Comparison of ENCODE assay signal across 20 cellular contexts in the genomic region with DNA sequence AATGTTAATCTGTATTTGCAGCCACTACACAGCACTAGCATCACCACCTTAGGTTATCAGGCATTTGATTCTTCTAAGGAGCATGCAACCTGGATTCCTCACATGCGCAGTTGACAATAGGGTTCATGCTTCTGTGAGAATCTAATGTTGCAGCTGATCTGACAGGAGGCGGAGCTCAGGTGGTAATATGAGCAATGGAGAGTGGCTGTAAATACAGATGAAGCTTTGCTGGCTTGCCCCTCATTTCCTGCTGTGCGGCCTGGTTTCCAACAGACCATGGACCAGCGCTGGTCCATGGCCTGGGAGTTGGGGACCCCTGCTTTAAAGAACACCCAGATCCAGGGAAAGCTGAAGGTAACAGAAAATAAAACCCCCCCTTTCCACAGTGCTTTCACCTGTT. TPM values are rescaled to one million over a fixed set of nuclear protein-coding genes. Genes with fewer than 3 reads are reported as not detected.
DNase-seq lines count a peak whose midpoint lies in the region; ATAC-seq, FAIRE-seq and TF ChIP-seq lines count a peak whose summit lies in the region.
"Had no signal": no experiment of that assay in that cellular context is flagged by ENCODE, and none has a peak within 500 bp of the region (broad histone marks: within the 10 kb centered on the region; RNA-seq: fewer than 3 reads in every experiment).

No MANE protein-coding gene starts in this region.

- no peak overlapping the region for H2AK9ac ChIP-seq in IMR-90 (replicated peaks; ENCODE audit: low read depth, low read length, poor library complexity)

- H3K4me3 ChIP-seq in IMR-90 (ENCODE audit: insufficient read depth, low read depth, low read length) (no peak overlapping the region), bronchial epithelial cell (ENCODE audit: low read depth, low read length) (no peak overlapping the region), sigmoid colon (no peak overlapping the region)
- H3K4me3 ChIP-seq: GM23248 had no signal

- H3K4me2 ChIP-seq in IMR-90 (ENCODE audit: low read depth, low read length), result no peak overlapping the region

- FAIRE-seq in bronchial epithelial cell (lab: Jason Lieb, UNC), result peak; percentile 52
- FAIRE-seq in urothelium cell line (lab: Jason Lieb, UNC), result peak; percentile 20
- FAIRE-seq: GM12891, GM18507, H1 had no signal

- H3K79me1 ChIP-seq in IMR-90 (ENCODE audit: low read depth in 1 of 2, low read length in 2 of 2), result 0 out of 4 replicates have a peak, but pooled peaks cover 0 to 3% of the 10 kb centered on the region in 2 experiments

- DNase-seq in NCI-H510A treated with DMSO at 0.1 percent for 48 hours (lab: John Stamatoyannopoulos, UW) (peak; percentile 2), NCI-H510A (lab: John Stamatoyannopoulos, UW) (no peak), IMR-90 (no peak), bronchial epithelial cell (ENCODE audit: low read depth) (no peak), urothelium cell line (ENCODE audit: low spot score) (no peak), DMS79 (lab: John Stamatoyannopoulos, UW) (no peak), sigmoid colon (no peak)
- no peak for DNase-seq in activated CD4-positive, alpha-beta T cell treated with anti-CD3 and anti-CD28 coated beads, Interleukin-2, amount 50 U/mL, for 1 hour
- DNase-seq: C1 segment of cervical spinal cord; Calu3; CD4-positive, alpha-beta memory T cell; COR-L47; DMS79 treated with DMSO at 0.1 percent for 48 hours; GF-D8; GM23248; H7; HCEC 1CT had no signal

- intact Hi-C loops in IMR-90 (cut with micrococcal nuclease) (no loop called here), sigmoid colon (cut with DNase I) (no loop called here)

- no peak overlapping the region for H2BK5ac ChIP-seq in IMR-90 (ENCODE audit: low read depth, low read length, poor library complexity, severe bottlenecking)

- H2AFZ ChIP-seq in IMR-90 (replicated peaks; ENCODE audit: low read length, poor library complexity), result no peak overlapping the region

- no peak overlapping the region; the same call in 1 of the 2 replicates for H2AK5ac ChIP-seq in IMR-90 (ENCODE audit: low read depth, low read length)

- no peak for TF ChIP-seq RAD21 in IMR-90 (IDR thresholded peaks at IDR 0.05; ENCODE audit: low read length)

- dilution Hi-C loops in IMR-90 (cut with HindIII; ENCODE audit: low sequenced_read_pairs, unreplicated experiment), result no loop called here

- peak overlapping the region; percentile 27; the same call in 1 of the 2 replicates for H2BK120ac ChIP-seq in IMR-90 (ENCODE audit: low read depth, low read length)

- CTCF ChIA-PET in IMR-90 (lab: Yijun Ruan, JAX), result no interaction called here

- H3K23ac ChIP-seq in IMR-90 (ENCODE audit: low read depth, low read length), result no peak overlapping the region

- H3K27ac ChIP-seq in IMR-90 (ENCODE audit: insufficient read depth, low read length), result no peak overlapping the region
- H3K27ac ChIP-seq in sigmoid colon, result no peak overlapping the region
- H3K27ac ChIP-seq: GM23248 had no signal

- 0 out of 2 replicates have a peak overlapping the region, but pooled peaks have one; percentile 39 for H3K14ac ChIP-seq in IMR-90 (replicated peaks; ENCODE audit: low read depth, low read length)

- H3K56ac ChIP-seq in IMR-90 (ENCODE audit: extremely low read depth, insufficient read depth, low read length), result no peak overlapping the region

- no peak overlapping the region for H3K4ac ChIP-seq in IMR-90 (ENCODE audit: low read depth, low read length)

- TF ChIP-seq CTCF in IMR-90 (conservative IDR thresholded peaks at IDR 0.05; ENCODE audit: low read depth, low read length) (no peak), bronchial epithelial cell (IDR thresholded peaks at IDR 0.05; ENCODE audit: insufficient read depth, low read length, severe bottlenecking) (no peak), sigmoid colon (IDR thresholded peaks at IDR 0.05) (no peak)

- H4K8ac ChIP-seq in IMR-90 (ENCODE audit: low read depth in 2 of 2, low read length in 2 of 2), result no peak overlapping the region

- WGBS in IMR-90 (ENCODE audit: extremely low coverage in 2 of 2, insufficient read length in 1 of 2), 2 experiments, result 100% methylated on average over 1 of the region's 4 CpGs; no CpG with 5 or more reads in 1 of the 2 experiments
- 97 to 99% methylated on average over 4 of the region's 4 CpGs for WGBS in sigmoid colon, 2 donors

- H3K36me3 ChIP-seq in IMR-90 (ENCODE audit: control insufficient read depth, insufficient read depth, low read length) (no peaks in the 10 kb centered on the region), bronchial epithelial cell (ENCODE audit: control insufficient read depth, insufficient read depth, low read length) (no peaks in the 10 kb centered on the region), sigmoid colon (no peaks in the 10 kb centered on the region)

- H3K27me3 ChIP-seq in IMR-90 (ENCODE audit: control insufficient read depth, insufficient read depth, low read length), result no peaks in the 10 kb centered on the region
- no peaks in the 10 kb centered on the region for H3K27me3 ChIP-seq in bronchial epithelial cell (ENCODE audit: control insufficient read depth, insufficient read depth, low read length)
- H3K27me3 ChIP-seq in sigmoid colon, result no peaks in the 10 kb centered on the region

- ATAC-seq in IMR-90 (ENCODE audit: low read depth), result no peak

- H4K20me1 ChIP-seq in IMR-90 (ENCODE audit: insufficient read depth, low read length), result no peaks in the 10 kb centered on the region

- peaks cover 14% of the 10 kb centered on the region for H3K9me1 ChIP-seq in IMR-90 (ENCODE audit: insufficient read depth, low read length)

- H3K18ac ChIP-seq in IMR-90 (ENCODE audit: low read depth, low read length), result peak overlapping the region; percentile 20; the same call in 1 of the 2 replicates

- H3K9me3 ChIP-seq in IMR-90 (ENCODE audit: control insufficient read depth, insufficient read depth, low read length) (no peaks in the 10 kb centered on the region), sigmoid colon (no peaks in the 10 kb centered on the region)

- H3K9ac ChIP-seq in IMR-90 (ENCODE audit: low read depth, low read length), result no peak overlapping the region
- H3K9ac ChIP-seq: GM23248 had no signal

- no TSS peak for BruUV-seq in IMR-90 (replicated peaks; lab: Mats Ljungman, UMichigan)

- in situ Hi-C loops in IMR-90 (cut with MboI; ENCODE audit: low sequenced_read_pairs), result loop anchor here (5.0 kb wide), 1 partner anchor 366 kb away; no protein-coding TSS in a partner anchor

- H2BK20ac ChIP-seq in IMR-90 (ENCODE audit: low read depth, low read length), result no peak overlapping the region

- no peak overlapping the region for H2BK15ac ChIP-seq in IMR-90 (ENCODE audit: low read depth, low read length)

- H4K5ac ChIP-seq in IMR-90 (ENCODE audit: low read depth, low read length), result no peak overlapping the region

- TF ChIP-seq POLR2A in IMR-90 (IDR thresholded peaks at IDR 0.05; ENCODE audit: low read depth, low read length) (no peak), sigmoid colon (IDR thresholded peaks at IDR 0.05) (no peak)

- H4K91ac ChIP-seq in IMR-90 (ENCODE audit: insufficient read depth, low read depth, low read length), result no peak overlapping the region

- TF ChIP-seq EP300 in sigmoid colon (IDR thresholded peaks at IDR 0.05), result no peak

- peaks cover 12% of the 10 kb centered on the region for H3K4me1 ChIP-seq in IMR-90 (ENCODE audit: control insufficient read depth, insufficient read depth, low read length)
- peaks cover 0 to 23% (median 16%) of the 10 kb centered on the region in 4 donors for H3K4me1 ChIP-seq in sigmoid colon

- POLR2A ChIA-PET in IMR-90 (lab: Charles Lee; ENCODE audit: unreplicated experiment), result no interaction called here

TF ChIP-seq in IMR-90, 13 proteins besides CTCF, POLR2A, EP300 and RAD21:
- no peak for TF ChIP-seq MAFK (IDR thresholded peaks at IDR 0.05; ENCODE audit: low read depth, low read length)
- TF ChIP-seq CHD1 (IDR thresholded peaks at IDR 0.05; ENCODE audit: low read depth, low read length), result no peak
- TF ChIP-seq, protein P1, sequence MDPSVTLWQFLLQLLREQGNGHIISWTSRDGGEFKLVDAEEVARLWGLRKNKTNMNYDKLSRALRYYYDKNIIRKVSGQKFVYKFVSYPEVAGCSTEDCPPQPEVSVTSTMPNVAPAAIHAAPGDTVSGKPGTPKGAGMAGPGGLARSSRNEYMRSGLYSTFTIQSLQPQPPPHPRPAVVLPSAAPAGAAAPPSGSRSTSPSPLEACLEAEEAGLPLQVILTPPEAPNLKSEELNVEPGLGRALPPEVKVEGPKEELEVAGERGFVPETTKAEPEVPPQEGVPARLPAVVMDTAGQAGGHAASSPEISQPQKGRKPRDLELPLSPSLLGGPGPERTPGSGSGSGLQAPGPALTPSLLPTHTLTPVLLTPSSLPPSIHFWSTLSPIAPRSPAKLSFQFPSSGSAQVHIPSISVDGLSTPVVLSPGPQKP (IDR thresholded peaks at IDR 0.05; ENCODE audit: borderline replicate concordance, low read depth, low read length), result no peak
- no peak for TF ChIP-seq BHLHE40 (IDR thresholded peaks at IDR 0.05; ENCODE audit: low read depth, low read length)
- TF ChIP-seq, protein P2, sequence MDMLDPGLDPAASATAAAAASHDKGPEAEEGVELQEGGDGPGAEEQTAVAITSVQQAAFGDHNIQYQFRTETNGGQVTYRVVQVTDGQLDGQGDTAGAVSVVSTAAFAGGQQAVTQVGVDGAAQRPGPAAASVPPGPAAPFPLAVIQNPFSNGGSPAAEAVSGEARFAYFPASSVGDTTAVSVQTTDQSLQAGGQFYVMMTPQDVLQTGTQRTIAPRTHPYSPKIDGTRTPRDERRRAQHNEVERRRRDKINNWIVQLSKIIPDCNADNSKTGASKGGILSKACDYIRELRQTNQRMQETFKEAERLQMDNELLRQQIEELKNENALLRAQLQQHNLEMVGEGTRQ (IDR thresholded peaks at IDR 0.05; ENCODE audit: low read depth, low read length), result no peak
- no peak for TF ChIP-seq MXI1 (IDR thresholded peaks at IDR 0.05; ENCODE audit: borderline replicate concordance, low read depth, low read length)
- no peak for TF ChIP-seq SMC3 (IDR thresholded peaks at IDR 0.05; ENCODE audit: low read depth, low read length)
- no peak for TF ChIP-seq RCOR1 (IDR thresholded peaks at IDR 0.05; ENCODE audit: insufficient replicate concordance, low read length)
- TF ChIP-seq MAZ (IDR thresholded peaks at IDR 0.05; ENCODE audit: borderline replicate concordance, low read depth, low read length), result no peak
- TF ChIP-seq RFX5 (IDR thresholded peaks at IDR 0.05; ENCODE audit: low read depth, low read length), result no peak
- TF ChIP-seq CEBPB (IDR thresholded peaks at IDR 0.05; ENCODE audit: low read depth, low read length), result no peak

RNA-seq across cellular contexts. Expression of a gene that starts 51.0 kb away (rescaled TPM):
- total RNA-seq in IMR-90 (2012; rRNA removed) (24.7 and 47.8 TPM in 2 replicates), bronchial epithelial cell (40.3 and 58.2 TPM in 2 replicates), sigmoid colon (10 to 100 TPM; 21.2 to 38.3 (median 27.7) TPM)
- polyA plus RNA-seq in IMR-90 (2012; rRNA removed) (11.1 and 15.3 TPM in 2 replicates), sigmoid colon (10 to 100 TPM in 1 of 3 donors, 1 to 10 TPM in 2; 5.4 to 18.2 (median 6.9) TPM)
- polyA plus RNA-seq in IMR-90 (2012; cell fraction: cytosol; rRNA removed), result 3.4 and 5.9 TPM in 2 replicates
- 0.87 and 3.7 TPM in 2 replicates for polyA plus RNA-seq in IMR-90 (2012; cell fraction: nucleus; rRNA removed; ENCODE audit: low replicate concordance)
